17 cellular contexts compared by ENCODE assay signal in the genomic region with DNA sequence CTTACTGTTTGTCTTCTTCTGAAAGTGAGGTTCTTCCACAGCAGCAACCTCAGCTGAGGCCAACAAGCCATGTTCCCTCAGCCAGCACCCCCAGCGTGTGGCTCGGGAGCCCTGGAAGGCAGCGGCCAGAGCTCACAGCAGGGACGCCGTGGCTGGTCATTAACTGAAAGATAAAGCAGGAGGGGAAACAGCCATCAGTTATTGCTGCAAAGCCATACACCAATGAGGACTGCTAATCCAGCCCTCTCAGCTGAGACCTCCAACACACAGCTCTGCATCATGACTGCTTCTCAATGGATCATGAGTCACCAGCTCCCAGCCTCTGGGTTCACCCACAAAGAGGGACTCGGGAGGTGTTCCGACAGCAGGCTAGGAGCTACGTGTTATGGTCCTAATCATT. TPM values are rescaled to one million over a fixed set of nuclear protein-coding genes. Genes with fewer than 3 reads are reported as not detected.
DNase-seq lines count a peak whose midpoint lies in the region; ATAC-seq, FAIRE-seq and TF ChIP-seq lines count a peak whose summit lies in the region.
"Had no signal": no experiment of that assay in that cellular context is flagged by ENCODE, and none has a peak within 500 bp of the region (broad histone marks: within the 10 kb centered on the region; RNA-seq: fewer than 3 reads in every experiment).

No MANE protein-coding gene starts in this region.

- H3K4me3 ChIP-seq in gastroesophageal sphincter (no peak overlapping the region), right atrium auricular region (no peak overlapping the region)
- H3K4me3 ChIP-seq: left ventricle myocardium inferior, MG63, testis had no signal

- H3K27ac ChIP-seq in gastroesophageal sphincter (peak overlapping the region in 3 of 4 donors; percentile 17 to 82 (median 25)), right atrium auricular region (no peak overlapping the region)
- H3K27ac ChIP-seq: left ventricle myocardium inferior, testis had no signal

- POLR2A ChIA-PET in WTC11 (lab: Charles Lee), result interaction anchor here (1.4 kb wide), 1 partner anchor 341 kb away, joined by 8 read pairs; a partner anchor contains a TSS

- H3K27ac Mint-ChIP-seq in WTC11 (no peak overlapping the region), progenitor cell of endocrine pancreas (peak overlapping the region; percentile 86)
- H3K27ac Mint-ChIP-seq: T-helper 17 cell had no signal

- ATAC-seq in WTC11 (no peak; the same call in 1 of the 2 replicates), gastroesophageal sphincter (no peak), left ventricle myocardium superior (no peak)
- ATAC-seq: T-helper 17 cell had no signal

- H3K9me3 ChIP-seq in gastroesophageal sphincter (no peaks in the 10 kb centered on the region), right atrium auricular region (no peaks in the 10 kb centered on the region)
- H3K9me3 ChIP-seq: left ventricle myocardium inferior, MG63, testis had no signal

- H3K27me3 ChIP-seq in gastroesophageal sphincter (no peaks in the 10 kb centered on the region), right atrium auricular region (no peaks in the 10 kb centered on the region)
- H3K27me3 ChIP-seq: MG63, testis had no signal

- H3K27me3 Mint-ChIP-seq in WTC11 (ENCODE audit: low read depth) (no peaks in the 10 kb centered on the region), progenitor cell of endocrine pancreas (no peaks in the 10 kb centered on the region)
- H3K27me3 Mint-ChIP-seq: naive B cell, T-helper 17 cell had no signal

- peaks cover 0 to 44% of the 10 kb centered on the region in 2 donors for H3K36me3 ChIP-seq in gastroesophageal sphincter
- peaks cover 6% of the 10 kb centered on the region for H3K36me3 ChIP-seq in right atrium auricular region
- H3K36me3 ChIP-seq: MG63 had no signal

- no peak for TF ChIP-seq CTCF in WTC11 (IDR thresholded peaks at IDR 0.05)
- TF ChIP-seq CTCF in gastroesophageal sphincter (IDR thresholded peaks at IDR 0.05), result no peak
- TF ChIP-seq CTCF in progenitor cell of endocrine pancreas (IDR thresholded peaks at IDR 0.05; ENCODE audit: unreplicated experiment), result no peak
- no peak for TF ChIP-seq CTCF in right atrium auricular region (IDR thresholded peaks at IDR 0.05)

- peak; percentile 96 for FAIRE-seq in H54 (lab: Jason Lieb, UNC)

- no peak for TF ChIP-seq EP300 in gastroesophageal sphincter (IDR thresholded peaks at IDR 0.05)

- TF ChIP-seq POLR2A in H54 (IDR thresholded peaks at IDR 0.05; ENCODE audit: low read depth, low read length) (no peak), gastroesophageal sphincter (IDR thresholded peaks at IDR 0.05) (no peak)

- H3K4me3 Mint-ChIP-seq in WTC11 (no peak overlapping the region), progenitor cell of endocrine pancreas (ENCODE audit: low read depth) (peak overlapping the region; percentile 49)
- H3K4me3 Mint-ChIP-seq: naive B cell, T-helper 17 cell had no signal

- H3K4me1 Mint-ChIP-seq in WTC11 (peaks cover 25% of the 10 kb centered on the region), progenitor cell of endocrine pancreas (ENCODE audit: low read depth) (peaks cover 21% of the 10 kb centered on the region)

- DNase-seq in H54 (ENCODE audit: insufficient read length, low spot score) (peak; percentile 75), WTC11 (ENCODE audit: low spot score) (no peak), progenitor cell of endocrine pancreas (ENCODE audit: low spot score, unreplicated experiment) (no peak), NCI-H446 treated with DMSO at 0.1 percent for 48 hours (lab: John Stamatoyannopoulos, UW) (no peak), right atrium auricular region (ENCODE audit: low spot score) (no peak), left ventricle myocardium superior (no peak), amygdala (lab: John Stamatoyannopoulos, UW) (no peak)
- DNase-seq: activated CD4-positive, alpha-beta T cell treated with anti-CD3 and anti-CD28 coated beads for 1 hour; activated gamma-delta T cell; aorta; left ventricle myocardium inferior; MG63; naive B cell; stimulated activated CD4-positive, alpha-beta T cell treated with anti-CD3 and anti-CD28 coated beads, Interleukin-2, amount 100 ng/mL, for 24 hours; T-helper 17 cell; testis had no signal

- 77% methylated on average over 4 of the region's 8 CpGs; no CpG with 5 or more reads in 1 of the 2 donors for WGBS in gastroesophageal sphincter (ENCODE audit: low coverage in 1 of 2), 2 donors

- H3K4me1 ChIP-seq in gastroesophageal sphincter, result peaks cover 24 to 88% (median 30%) of the 10 kb centered on the region in 3 donors
- H3K4me1 ChIP-seq in right atrium auricular region, result peaks cover 0 to 54% of the 10 kb centered on the region in 2 donors

- CTCF ChIA-PET in WTC11 (lab: Charles Lee), result interaction anchor here (1.3 to 1.7 kb wide), 2 partner anchors 23 to 41 kb away, joined by 6 read pairs; no protein-coding TSS in a partner anchor

- H3K36me3 Mint-ChIP-seq in WTC11, result no peaks in the 10 kb centered on the region
- H3K36me3 Mint-ChIP-seq in progenitor cell of endocrine pancreas (ENCODE audit: insufficient read depth), result no peaks in the 10 kb centered on the region

- H3K9me3 Mint-ChIP-seq in WTC11 (no peaks in the 10 kb centered on the region), progenitor cell of endocrine pancreas (ENCODE audit: low read depth) (no peaks in the 10 kb centered on the region)
- H3K9me3 Mint-ChIP-seq: naive B cell had no signal

- intact Hi-C loops in left ventricle myocardium superior (cut with micrococcal nuclease), result no loop called here

TF ChIP-seq in WTC11, 78 proteins besides CTCF, POLR2A, EP300 and RAD21:
- TF ChIP-seq SMAD4 (CRISPR knock-in tag; IDR thresholded peaks at IDR 0.05) (no peak), ZNF423 (CRISPR knock-in tag; IDR thresholded peaks at IDR 0.05) (peak; percentile 68)
TF ChIP-seq in WTC11: peak in this region for 1.

RNA-seq across cellular contexts. Expression of a gene that starts 24.3 kb away (rescaled TPM):
- total RNA-seq in WTC11 (2021) (4.6 to 7.8 TPM (median 5.8 TPM) in 3 replicates), gastroesophageal sphincter (10 to 100 TPM; 46.2 to 91.5 (median 64.9) TPM), progenitor cell of endocrine pancreas (34.1 and 41.1 TPM in 2 replicates), right atrium auricular region (10 to 100 TPM in 1 of 2 donors, 1 to 10 TPM in 1; 7.9 to 19.2 TPM), left ventricle myocardium superior (13.0 TPM)

Comparison
In these comparisons a context has a peak if more than half of its experiments do, and no peak if none do; other contexts are left out.
1. H3K27ac ChIP-seq: peak in gastroesophageal sphincter (3 of 4); none in right atrium auricular region (0 of 2).